In genomic region chr17:50420419-50421112, GRCh38 we compare ENCODE assay signal across 1 cellular context.
A peak's percentile ranks its signal among the peaks of the same experiment; 100 is the strongest.
TF ChIP-seq lines count a peak whose summit lies in the region.

No MANE protein-coding gene starts in this region.

TF ChIP-seq in HepG2, 621 proteins besides CTCF, POLR2A, EP300 and RAD21 (continued from another document):
- TF ChIP-seq UBTF (CRISPR knock-in tag; IDR thresholded peaks at IDR 0.05) = no peak
- no peak for TF ChIP-seq PCBP1 (IDR thresholded peaks at IDR 0.05; ENCODE audit: borderline replicate concordance, low read depth, low read length)
- no peak for TF ChIP-seq MAF1 (CRISPR knock-in tag; IDR thresholded peaks at IDR 0.05; ENCODE audit: borderline replicate concordance)
- no peak for TF ChIP-seq ZNF567 (CRISPR knock-in tag; IDR thresholded peaks at IDR 0.05; ENCODE audit: borderline replicate concordance)
- TF ChIP-seq DBP (CRISPR knock-in tag; IDR thresholded peaks at IDR 0.05; ENCODE audit: not compliant biosample characterization) = no peak
- TF ChIP-seq CEBPG (CRISPR knock-in tag; IDR thresholded peaks at IDR 0.05) = peak; percentile 47; the same call in 1 of the 2 replicates
- TF ChIP-seq IKZF5 (CRISPR knock-in tag; IDR thresholded peaks at IDR 0.05) = peak; percentile 23; the same call in 1 of the 2 replicates
- no peak for TF ChIP-seq ZNF367 (CRISPR knock-in tag; IDR thresholded peaks at IDR 0.05; ENCODE audit: borderline replicate concordance)
- no peak for TF ChIP-seq ZNF609 (CRISPR knock-in tag; IDR thresholded peaks at IDR 0.05; ENCODE audit: borderline replicate concordance)
- peak; percentile 76 for TF ChIP-seq CEBPB (IDR thresholded peaks at IDR 0.05; ENCODE audit: borderline replicate concordance, low read depth, low read length)
- TF ChIP-seq ELF1 (CRISPR knock-in tag; IDR thresholded peaks at IDR 0.05) = no peak
- TF ChIP-seq ZNF614 (CRISPR knock-in tag; IDR thresholded peaks at IDR 0.05; ENCODE audit: borderline replicate concordance) = 0 out of 2 replicates have a peak, but pooled peaks have one; percentile 19
- TF ChIP-seq, protein P1, sequence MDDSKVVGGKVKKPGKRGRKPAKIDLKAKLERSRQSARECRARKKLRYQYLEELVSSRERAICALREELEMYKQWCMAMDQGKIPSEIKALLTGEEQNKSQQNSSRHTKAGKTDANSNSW (CRISPR knock-in tag; IDR thresholded peaks at IDR 0.05; ENCODE audit: borderline replicate concordance) = no peak
- no peak for TF ChIP-seq SP140L (CRISPR knock-in tag; IDR thresholded peaks at IDR 0.05; ENCODE audit: borderline replicate concordance)
- 0 out of 2 replicates have a peak, but pooled peaks have one; percentile 12 for TF ChIP-seq ZFX (CRISPR knock-in tag; IDR thresholded peaks at IDR 0.05; ENCODE audit: low read depth)
- no peak for TF ChIP-seq ELF4 (CRISPR knock-in tag; IDR thresholded peaks at IDR 0.05; ENCODE audit: borderline replicate concordance)
- TF ChIP-seq ZNF644 (CRISPR knock-in tag; IDR thresholded peaks at IDR 0.05; ENCODE audit: low read depth) = peak; percentile 25; the same call in 1 of the 2 replicates
- no peak for TF ChIP-seq TSC22D2 (CRISPR knock-in tag; IDR thresholded peaks at IDR 0.05; ENCODE audit: borderline replicate concordance)
- TF ChIP-seq FOXK1 (CRISPR knock-in tag; IDR thresholded peaks at IDR 0.05; ENCODE audit: borderline replicate concordance, low read depth) = no peak
- no peak for TF ChIP-seq EED (CRISPR knock-in tag; IDR thresholded peaks at IDR 0.05)
- TF ChIP-seq CBX5 (CRISPR knock-in tag; IDR thresholded peaks at IDR 0.05; ENCODE audit: borderline replicate concordance) = no peak
- no peak for TF ChIP-seq ISX (CRISPR knock-in tag; conservative IDR thresholded peaks at IDR 0.05)
- TF ChIP-seq ZNF44 (CRISPR knock-in tag; IDR thresholded peaks at IDR 0.05) = no peak
- no peak for TF ChIP-seq RBM39 (IDR thresholded peaks at IDR 0.05; ENCODE audit: low read depth, low read length, poor library complexity, severe bottlenecking)
- TF ChIP-seq ZNF615 (CRISPR knock-in tag; IDR thresholded peaks at IDR 0.05; ENCODE audit: borderline replicate concordance) = no peak
- TF ChIP-seq ZNF616 (CRISPR knock-in tag; IDR thresholded peaks at IDR 0.05; ENCODE audit: low read depth) = no peak
- TF ChIP-seq, protein P2, sequence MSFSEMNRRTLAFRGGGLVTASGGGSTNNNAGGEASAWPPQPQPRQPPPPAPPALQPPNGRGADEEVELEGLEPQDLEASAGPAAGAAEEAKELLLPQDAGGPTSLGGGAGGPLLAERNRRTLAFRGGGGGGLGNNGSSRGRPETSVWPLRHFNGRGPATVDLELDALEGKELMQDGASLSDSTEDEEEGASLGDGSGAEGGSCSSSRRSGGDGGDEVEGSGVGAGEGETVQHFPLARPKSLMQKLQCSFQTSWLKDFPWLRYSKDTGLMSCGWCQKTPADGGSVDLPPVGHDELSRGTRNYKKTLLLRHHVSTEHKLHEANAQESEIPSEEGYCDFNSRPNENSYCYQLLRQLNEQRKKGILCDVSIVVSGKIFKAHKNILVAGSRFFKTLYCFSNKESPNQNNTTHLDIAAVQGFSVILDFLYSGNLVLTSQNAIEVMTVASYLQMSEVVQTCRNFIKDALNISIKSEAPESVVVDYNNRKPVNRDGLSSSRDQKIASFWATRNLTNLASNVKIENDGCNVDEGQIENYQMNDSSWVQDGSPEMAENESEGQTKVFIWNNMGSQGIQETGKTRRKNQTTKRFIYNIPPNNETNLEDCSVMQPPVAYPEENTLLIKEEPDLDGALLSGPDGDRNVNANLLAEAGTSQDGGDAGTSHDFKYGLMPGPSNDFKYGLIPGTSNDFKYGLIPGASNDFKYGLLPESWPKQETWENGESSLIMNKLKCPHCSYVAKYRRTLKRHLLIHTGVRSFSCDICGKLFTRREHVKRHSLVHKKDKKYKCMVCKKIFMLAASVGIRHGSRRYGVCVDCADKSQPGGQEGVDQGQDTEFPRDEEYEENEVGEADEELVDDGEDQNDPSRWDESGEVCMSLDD (CRISPR knock-in tag; IDR thresholded peaks at IDR 0.05; ENCODE audit: borderline replicate concordance) = no peak
- TF ChIP-seq, protein P3, sequence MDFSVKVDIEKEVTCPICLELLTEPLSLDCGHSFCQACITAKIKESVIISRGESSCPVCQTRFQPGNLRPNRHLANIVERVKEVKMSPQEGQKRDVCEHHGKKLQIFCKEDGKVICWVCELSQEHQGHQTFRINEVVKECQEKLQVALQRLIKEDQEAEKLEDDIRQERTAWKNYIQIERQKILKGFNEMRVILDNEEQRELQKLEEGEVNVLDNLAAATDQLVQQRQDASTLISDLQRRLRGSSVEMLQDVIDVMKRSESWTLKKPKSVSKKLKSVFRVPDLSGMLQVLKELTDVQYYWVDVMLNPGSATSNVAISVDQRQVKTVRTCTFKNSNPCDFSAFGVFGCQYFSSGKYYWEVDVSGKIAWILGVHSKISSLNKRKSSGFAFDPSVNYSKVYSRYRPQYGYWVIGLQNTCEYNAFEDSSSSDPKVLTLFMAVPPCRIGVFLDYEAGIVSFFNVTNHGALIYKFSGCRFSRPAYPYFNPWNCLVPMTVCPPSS (IDR thresholded peaks at IDR 0.05) = no peak
- no peak for TF ChIP-seq XBP1 (CRISPR knock-in tag; IDR thresholded peaks at IDR 0.05)
- TF ChIP-seq ZNF552 (CRISPR knock-in tag; IDR thresholded peaks at IDR 0.05; ENCODE audit: borderline replicate concordance) = no peak
